1 cellular context compared by ENCODE assay signal in the genomic region with DNA sequence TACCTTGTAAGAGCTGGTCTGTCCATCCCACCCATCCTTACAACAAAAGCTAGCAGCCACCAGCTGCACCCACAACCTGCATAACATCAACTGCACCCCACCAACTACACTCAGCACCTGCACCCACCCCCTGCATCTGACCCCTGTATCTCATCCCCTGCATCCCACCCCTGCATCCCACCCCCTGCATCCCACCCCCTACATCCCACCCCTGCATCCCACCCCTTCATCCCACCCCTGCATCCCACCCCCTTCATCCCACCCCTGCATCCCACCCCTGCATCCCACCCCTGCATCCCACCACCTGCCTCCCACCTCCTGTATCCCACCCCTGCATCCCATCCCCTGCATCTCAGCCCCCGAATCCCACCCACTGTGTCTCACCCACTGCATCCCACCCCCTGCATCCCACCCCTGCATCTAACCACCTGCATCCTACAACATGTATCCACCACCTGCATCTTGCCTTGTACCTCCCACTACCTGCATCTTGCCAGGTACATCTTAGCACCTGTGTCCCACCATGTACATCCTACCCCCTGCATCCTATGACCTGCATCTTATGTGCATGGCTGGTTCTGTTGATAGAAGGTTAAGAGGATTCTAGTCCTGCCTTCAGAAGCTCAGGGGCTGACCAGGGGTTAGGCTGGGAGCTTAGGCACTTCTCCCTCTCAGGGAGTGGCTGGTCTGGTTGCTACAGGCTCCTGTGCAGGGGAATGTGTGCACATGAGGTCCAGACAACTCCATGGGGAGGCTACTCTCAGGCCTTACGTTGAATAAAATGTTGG.
TF ChIP-seq lines count a peak whose summit lies in the region.

No MANE protein-coding gene starts in this region.

TF ChIP-seq in K562, 482 proteins besides CTCF, POLR2A, EP300 and RAD21:
- TF ChIP-seq KLF10 (CRISPR knock-in tag; IDR thresholded peaks at IDR 0.05) (no peak), ZNF696 (CRISPR knock-in tag; conservative IDR thresholded peaks at IDR 0.05) (no peak), GABPA (tag; conservative IDR thresholded peaks at IDR 0.05; ENCODE audit: low read depth) (no peak), NRF1 (conservative IDR thresholded peaks at IDR 0.05 in 1 of 2, IDR thresholded peaks at IDR 0.05 in 1 of 2) (no peak)
- TF ChIP-seq, protein P1, sequence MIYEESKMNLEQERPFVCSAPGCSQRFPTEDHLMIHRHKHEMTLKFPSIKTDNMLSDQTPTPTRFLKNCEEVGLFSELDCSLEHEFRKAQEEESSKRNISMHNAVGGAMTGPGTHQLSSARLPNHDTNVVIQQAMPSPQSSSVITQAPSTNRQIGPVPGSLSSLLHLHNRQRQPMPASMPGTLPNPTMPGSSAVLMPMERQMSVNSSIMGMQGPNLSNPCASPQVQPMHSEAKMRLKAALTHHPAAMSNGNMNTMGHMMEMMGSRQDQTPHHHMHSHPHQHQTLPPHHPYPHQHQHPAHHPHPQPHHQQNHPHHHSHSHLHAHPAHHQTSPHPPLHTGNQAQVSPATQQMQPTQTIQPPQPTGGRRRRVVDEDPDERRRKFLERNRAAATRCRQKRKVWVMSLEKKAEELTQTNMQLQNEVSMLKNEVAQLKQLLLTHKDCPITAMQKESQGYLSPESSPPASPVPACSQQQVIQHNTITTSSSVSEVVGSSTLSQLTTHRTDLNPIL (CRISPR knock-in tag; IDR thresholded peaks at IDR 0.05), result no peak
